Comparison of ENCODE assay signal across 1 cellular context in genomic region chr16:85087899-85088569, GRCh38.
TF ChIP-seq lines count a peak whose summit lies in the region.

No MANE protein-coding gene starts in this region.

TF ChIP-seq in H1, 55 proteins besides CTCF, POLR2A, EP300 and RAD21:
- TF ChIP-seq CTBP2 (IDR thresholded peaks at IDR 0.05; ENCODE audit: borderline replicate concordance, insufficient read depth, insufficient read length, low read length) (no peak), SRF (IDR thresholded peaks at IDR 0.05; ENCODE audit: low read depth, low read length) (no peak), POLR2AphosphoS5 (IDR thresholded peaks at IDR 0.05; ENCODE audit: low read depth, low read length) (no peak), CHD2 (IDR thresholded peaks at IDR 0.05; ENCODE audit: low read length) (no peak), RFX5 (IDR thresholded peaks at IDR 0.05; ENCODE audit: borderline replicate concordance, low read depth, low read length) (no peak), EZH2 (IDR thresholded peaks at IDR 0.05; ENCODE audit: low read depth, low read length, severe bottlenecking) (no peak), TCF12 (IDR thresholded peaks at IDR 0.05; ENCODE audit: low read depth, low read length) (no peak)
